ENCODE assay signal across 16 cellular contexts in genomic region chr3:167840247-167840646, GRCh38.
DNase-seq lines count a peak whose midpoint lies in the region; ATAC-seq, FAIRE-seq and TF ChIP-seq lines count a peak whose summit lies in the region.
"Had no signal": no experiment of that assay in that cellular context is flagged by ENCODE, and none has a peak within 500 bp of the region (broad histone marks: within the 10 kb centered on the region; RNA-seq: fewer than 3 reads in every experiment).

No MANE protein-coding gene starts in this region.

- H3K4me3 ChIP-seq in bronchial epithelial cell (ENCODE audit: low read depth, low read length): no peak overlapping the region
- no peak overlapping the region for H3K4me3 ChIP-seq in left ventricle myocardium inferior
- H3K4me3 ChIP-seq in prostate gland: no peak overlapping the region
- H3K4me3 ChIP-seq: HAP-1 had no signal

- no peak for TF ChIP-seq POLR2A in prostate gland (IDR thresholded peaks at IDR 0.05)

- no peak for DNase-seq in Right ventricle myocardium superior
- DNase-seq in cardiac septum (ENCODE audit: low spot score): no peak
- DNase-seq in bronchial epithelial cell (ENCODE audit: low read depth): peak; percentile 60
- no peak for DNase-seq in left ventricle myocardium inferior
- DNase-seq in prostate gland (ENCODE audit: low spot score): peak; percentile 38
- DNase-seq: ACHN; C1 segment of cervical spinal cord; CD4-positive, alpha-beta T cell; DMS79 treated with DMSO at 0.1 percent for 48 hours; EL had no signal

- H3K9me3 ChIP-seq in left ventricle myocardium inferior (replicated peaks) (no peaks in the 10 kb centered on the region), prostate gland (no peaks in the 10 kb centered on the region)
- H3K9me3 ChIP-seq: HAP-1 had no signal

- ATAC-seq in Right ventricle myocardium superior (ENCODE audit: poor library complexity) (peak; percentile 58), HG03025 (IDR thresholded peaks at IDR 0.05; ENCODE audit: low FRiP score, unreplicated experiment) (no peak), GM18517 (IDR thresholded peaks at IDR 0.05; ENCODE audit: unreplicated experiment) (no peak)

- H3K27ac ChIP-seq in left ventricle myocardium inferior (replicated peaks) (peak overlapping the region; percentile 7), prostate gland (no peak overlapping the region)

- TF ChIP-seq CTCF in bronchial epithelial cell (IDR thresholded peaks at IDR 0.05; ENCODE audit: insufficient read depth, low read length, severe bottlenecking) (no peak), left ventricle myocardium inferior (IDR thresholded peaks at IDR 0.05; ENCODE audit: borderline replicate concordance) (no peak), prostate gland (IDR thresholded peaks at IDR 0.05) (no peak)

- H3K27me3 ChIP-seq in bronchial epithelial cell (ENCODE audit: control insufficient read depth, insufficient read depth, low read length): no peaks in the 10 kb centered on the region
- H3K27me3 ChIP-seq in left ventricle myocardium inferior (ENCODE audit: low read depth): no peaks in the 10 kb centered on the region
- no peaks in the 10 kb centered on the region for H3K27me3 ChIP-seq in prostate gland (replicated peaks; ENCODE audit: insufficient read depth)

- intact Hi-C loops in Right ventricle myocardium superior (cut with DNase I): no loop called here
- intact Hi-C loops in cardiac septum (cut with DNase I): no loop called here
- intact Hi-C loops in left ventricle myocardium inferior (cut with micrococcal nuclease): no loop called here
- intact Hi-C loops in prostate gland (cut with DNase I): no loop called here

- H3K4me1 ChIP-seq in left ventricle myocardium inferior: peaks cover 12% of the 10 kb centered on the region
- H3K4me1 ChIP-seq in prostate gland (replicated peaks): no peaks in the 10 kb centered on the region
- H3K4me1 ChIP-seq: HAP-1 had no signal

- FAIRE-seq in bronchial epithelial cell (lab: Jason Lieb, UNC): no peak
- FAIRE-seq: G401.6, GM12892, H1 had no signal

- WGBS in prostate gland: 32% methylated on average over 3 of the region's 3 CpGs

- H3K36me3 ChIP-seq in bronchial epithelial cell (ENCODE audit: control insufficient read depth, insufficient read depth, low read length) (no peaks in the 10 kb centered on the region), left ventricle myocardium inferior (no peaks in the 10 kb centered on the region), prostate gland (no peaks in the 10 kb centered on the region)
- H3K36me3 ChIP-seq: HAP-1 had no signal

Comparison
In these comparisons a context has a peak if more than half of its experiments do, and no peak if none do; other contexts are left out.
1. DNase-seq: peak in bronchial epithelial cell (single experiment) and prostate gland (single experiment); none in Right ventricle myocardium superior (single experiment), cardiac septum (single experiment) and left ventricle myocardium inferior (single experiment).